Comparison of ENCODE assay signal across 31 cellular contexts in the genomic region with DNA sequence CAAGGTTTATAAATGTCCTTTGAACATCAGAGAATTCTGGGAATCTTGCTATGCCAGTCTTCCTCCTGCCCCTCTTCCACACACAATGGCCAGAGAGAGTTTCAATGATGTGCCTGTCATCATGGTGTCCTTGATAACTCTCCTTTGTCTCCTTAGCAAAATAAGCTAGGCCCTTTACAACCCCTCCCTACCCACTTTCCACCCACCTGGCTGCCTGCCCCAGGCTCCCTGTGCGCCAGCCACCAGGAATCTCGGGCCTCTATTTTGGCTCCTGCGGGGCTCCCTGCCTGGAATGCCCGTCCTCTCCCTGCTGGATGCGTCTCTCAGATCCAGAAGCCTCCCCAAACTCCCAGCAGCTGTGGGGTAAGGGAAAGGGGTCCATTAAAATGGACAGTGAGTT.
"Had no signal": no experiment of that assay in that cellular context is flagged by ENCODE, and none has a peak within 500 bp of the region (broad histone marks: within the 10 kb centered on the region; RNA-seq: fewer than 3 reads in every experiment).

No MANE protein-coding gene starts in this region.

- H3K4me3 ChIP-seq: ascending aorta, esophagus muscularis mucosa, gastrocnemius medialis had no signal

- H3K4me3 Mint-ChIP-seq: activated B cell treated with CpG ODN at 0.5 μM for 24 hours; activated CD8-positive, alpha-beta T cell treated with anti-CD3 and anti-CD28 coated beads for 36 hours; activated naive CD4-positive, alpha-beta T cell treated with anti-CD3 and anti-CD28 coated beads for 36 hours; activated naive CD8-positive, alpha-beta T cell treated with anti-CD3 and anti-CD28 coated beads, Interleukin-2, amount 10 ng/mL, durations not matched to agents 7 days and 5 days; activated T-cell treated with anti-CD3 and anti-CD28 coated beads, Interleukin-2, amount 50 U/mL, for 4 hours; activated T-helper 17 cell treated with anti-CD3 and anti-CD28 coated beads, Interleukin-2, amount 50 U/mL, for 72 hours; effector memory CD8-positive, alpha-beta T cell; T-helper 17 cell; T-helper 2 cell treated with Interferon-gamma antibody and Interleukin-4, amounts not matched to agents 5 μg/mL and 100 μg/mL, for 36 hours had no signal

- H3K9me3 ChIP-seq: gastrocnemius medialis had no signal

- DNase-seq: activated B cell treated with CpG ODN at 0.5 μM for 24 hours; activated CD4-positive, alpha-beta T cell treated with anti-CD3 and anti-CD28 coated beads for 48 hours; activated CD4-positive, alpha-beta T cell treated with anti-CD3 and anti-CD28 coated beads, Interleukin-2, amount 50 U/mL, for 1 hour; activated CD4-positive, alpha-beta T cell treated with anti-CD3 and anti-CD28 coated beads, Interleukin-2, amount 50 U/mL, for 48 hours; activated CD8-positive, alpha-beta memory T cell treated with anti-CD3 and anti-CD28 coated beads for 24 hours; activated CD8-positive, alpha-beta T cell treated with anti-CD3 and anti-CD28 coated beads for 36 hours; activated effector memory CD4-positive, alpha-beta T cell treated with Interleukin-2 at 50 U/mL for 16 hours; activated gamma-delta T cell treated with Interleukin-2 at 50 U/mL for 16 hours; activated naive CD4-positive, alpha-beta T cell treated with anti-CD3 and anti-CD28 coated beads for 36 hours; activated naive CD8-positive, alpha-beta T cell treated with anti-CD3 and anti-CD28 coated beads, Interleukin-2, amount 10 ng/mL, durations not matched to agents 7 days and 5 days; activated T-cell treated with anti-CD3 and anti-CD28 coated beads, Interleukin-2, amount 50 U/mL, for 4 hours; brain microvascular endothelial cell; caudate nucleus; cortex of kidney; dermis blood vessel endothelial cell; effector CD4-positive, alpha-beta T cell; effector memory CD8-positive, alpha-beta T cell; erythroblast; foreskin keratinocyte; gastrocnemius medialis; glutamatergic neuron; T-helper 1 cell; T-helper 17 cell; T1000; WERI-Rb-1 had no signal

- H3K27ac Mint-ChIP-seq: activated B cell treated with CpG ODN at 0.5 μM for 24 hours; activated CD8-positive, alpha-beta T cell treated with anti-CD3 and anti-CD28 coated beads for 36 hours; activated naive CD4-positive, alpha-beta T cell treated with anti-CD3 and anti-CD28 coated beads for 36 hours; activated naive CD4-positive, alpha-beta T cell treated with anti-CD3 and anti-CD28 coated beads, Interleukin-2, amount 50 U/mL, for 72 hours; activated naive CD8-positive, alpha-beta T cell treated with anti-CD3 and anti-CD28 coated beads, Interleukin-2, amount 10 ng/mL, durations not matched to agents 7 days and 5 days; activated T-helper 17 cell treated with anti-CD3 and anti-CD28 coated beads, Interleukin-2, amount 50 U/mL, for 72 hours; effector memory CD8-positive, alpha-beta T cell; T-helper 17 cell; T-helper 2 cell treated with Interferon-gamma antibody and Interleukin-4, amounts not matched to agents 5 μg/mL and 100 μg/mL, for 36 hours had no signal

- H3K27ac ChIP-seq: ascending aorta, brain microvascular endothelial cell, esophagus muscularis mucosa, foreskin keratinocyte, gastrocnemius medialis, WERI-Rb-1 had no signal

- H3K36me3 ChIP-seq: ascending aorta, brain microvascular endothelial cell, esophagus muscularis mucosa, gastrocnemius medialis, WERI-Rb-1 had no signal

- ATAC-seq: activated CD4-positive, CD25-positive, alpha-beta regulatory T cell treated with anti-CD3 and anti-CD28 coated beads, Interleukin-2, amount 50 U/mL, for 24 hours; activated CD8-positive, alpha-beta T cell treated with anti-CD3 and anti-CD28 coated beads for 36 hours; activated naive CD4-positive, alpha-beta T cell treated with anti-CD3 and anti-CD28 coated beads, Interleukin-2, amount 50 U/mL, for 72 hours; activated T-cell treated with anti-CD3 and anti-CD28 coated beads, Interleukin-2, amount 50 U/mL, for 4 hours; activated T-helper 17 cell treated with anti-CD3 and anti-CD28 coated beads, Interleukin-2, amount 50 U/mL, for 72 hours; effector memory CD8-positive, alpha-beta T cell; foreskin keratinocyte; gastrocnemius medialis; T-helper 17 cell had no signal

- H3K4me1 Mint-ChIP-seq: activated B cell treated with CpG ODN at 0.5 μM for 24 hours; activated naive CD8-positive, alpha-beta T cell treated with anti-CD3 and anti-CD28 coated beads, Interleukin-2, amount 10 ng/mL, durations not matched to agents 7 days and 5 days; activated T-helper 17 cell treated with anti-CD3 and anti-CD28 coated beads, Interleukin-2, amount 50 U/mL, for 72 hours; T-helper 17 cell had no signal

- H3K27me3 ChIP-seq: ascending aorta, brain microvascular endothelial cell had no signal

- H3K4me1 ChIP-seq: ascending aorta, esophagus muscularis mucosa, foreskin keratinocyte, gastrocnemius medialis had no signal
